In genomic region chr9:136376457-136376856, GRCh38 we compare ENCODE assay signal across 17 cellular contexts.
"Had no signal": no experiment of that assay in that cellular context is flagged by ENCODE, and none has a peak within 500 bp of the region (broad histone marks: within the 10 kb centered on the region; RNA-seq: fewer than 3 reads in every experiment).

No MANE protein-coding gene starts in this region.

- ATAC-seq: activated CD4-positive, CD25-positive, alpha-beta regulatory T cell treated with anti-CD3 and anti-CD28 coated beads, Interleukin-2, amount 50 U/mL, for 24 hours; activated CD8-positive, alpha-beta T cell treated with anti-CD3 and anti-CD28 coated beads, Interleukin-2, amount 10 ng/mL, durations not matched to agents 7 days and 5 days; activated T-cell treated with anti-CD3 and anti-CD28 coated beads, Interleukin-2, amount 50 U/mL, for 4 hours; body of pancreas; effector memory CD8-positive, alpha-beta T cell; heart right ventricle; left lung; natural killer cell treated with Interleukin-12 subunit alpha and Interleukin-12 subunit beta and Interleukin-15 and Interleukin-18, amount 100 ng/mL, for 72 hours; sciatic nerve; stimulated activated effector memory CD8-positive, alpha-beta T cell treated with anti-CD3 and anti-CD28 coated beads, Interleukin-12 subunit alpha, Interleukin-12 subunit beta, amount 100 ng/mL, for 72 hours; upper lobe of right lung had no signal

- H3K79me2 ChIP-seq: parathyroid adenoma had no signal

- H3K9ac ChIP-seq: parathyroid adenoma had no signal

- H3K4me2 ChIP-seq: smooth muscle cell had no signal

- DNase-seq: activated CD4-positive, alpha-beta T cell treated with anti-CD3 and anti-CD28 coated beads, Interleukin-2, amount 10 ng/mL, durations not matched to agents 7 days and 5 days; activated CD8-positive, alpha-beta T cell treated with anti-CD3 and anti-CD28 coated beads, Interleukin-2, amount 10 ng/mL, durations not matched to agents 7 days and 5 days; activated naive CD4-positive, alpha-beta T cell treated with anti-CD3 and anti-CD28 coated beads for 36 hours; activated T-cell treated with anti-CD3 and anti-CD28 coated beads, Interleukin-2, amount 50 U/mL, for 4 hours; body of pancreas; effector memory CD8-positive, alpha-beta T cell; esophagus squamous epithelium; heart right ventricle; left lung; stimulated activated CD4-positive, alpha-beta T cell treated with anti-CD3 and anti-CD28 coated beads, Interleukin-4, amount 100 ng/mL, for 24 hours; upper lobe of right lung had no signal

- H3K4me3 ChIP-seq: body of pancreas, esophagus squamous epithelium, heart right ventricle, left lung, smooth muscle cell, upper lobe of right lung had no signal

- H3K27me3 ChIP-seq: body of pancreas, esophagus squamous epithelium, heart right ventricle, left lung, upper lobe of right lung had no signal

- H2AFZ ChIP-seq: parathyroid adenoma had no signal

- H3K27ac ChIP-seq: body of pancreas, esophagus squamous epithelium, heart right ventricle, left lung, parathyroid adenoma, upper lobe of right lung had no signal

- H3K9me3 ChIP-seq: body of pancreas, esophagus squamous epithelium, heart right ventricle, left lung, upper lobe of right lung had no signal
